ENCODE assay signal across 10 cellular contexts in the genomic region with DNA sequence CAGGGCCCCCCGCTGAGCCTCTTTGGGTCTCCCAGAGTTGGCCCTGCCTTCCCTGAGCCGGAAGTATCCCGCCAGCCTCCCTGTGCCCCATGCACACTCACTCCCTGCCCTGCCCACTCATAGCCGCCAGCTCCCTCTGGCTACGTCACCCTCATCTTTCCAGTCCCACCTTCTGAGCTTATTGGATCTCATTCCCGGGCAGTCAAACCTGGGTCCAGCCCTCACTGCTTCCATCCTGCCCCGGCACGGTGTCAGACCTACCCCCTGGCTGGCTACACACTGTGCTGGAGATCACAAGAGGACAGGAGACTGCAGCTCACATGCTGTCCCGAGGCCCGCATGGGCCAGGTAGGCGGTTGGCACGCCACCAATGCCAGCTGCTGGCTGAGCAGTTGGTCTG.
"Had no signal": no experiment of that assay in that cellular context is flagged by ENCODE, and none has a peak within 500 bp of the region (broad histone marks: within the 10 kb centered on the region; RNA-seq: fewer than 3 reads in every experiment).

No MANE protein-coding gene starts in this region.

- H3K27ac ChIP-seq: brain microvascular endothelial cell, epithelial cell of prostate, gastrocnemius medialis, transverse colon had no signal

- H3K4me1 ChIP-seq: gastrocnemius medialis, transverse colon had no signal

- H3K4me3 ChIP-seq: gastrocnemius medialis, transverse colon had no signal

- DNase-seq: activated CD4-positive, alpha-beta T cell treated with anti-CD3 and anti-CD28 coated beads, Interleukin-2, amount 50 U/mL, for 4 hours; activated naive CD4-positive, alpha-beta T cell; activated naive CD8-positive, alpha-beta T cell treated with anti-CD3 and anti-CD28 coated beads, Interleukin-2, amount 10 ng/mL, durations not matched to agents 7 days and 5 days; activated T-cell treated with anti-CD3 and anti-CD28 coated beads for 4 hours; brain microvascular endothelial cell; effector memory CD8-positive, alpha-beta T cell; gastrocnemius medialis; stimulated activated naive CD4-positive, alpha-beta T cell; transverse colon had no signal

- H3K9me3 ChIP-seq: gastrocnemius medialis, transverse colon had no signal

- H3K27me3 ChIP-seq: brain microvascular endothelial cell, transverse colon had no signal

- H3K36me3 ChIP-seq: brain microvascular endothelial cell, gastrocnemius medialis, transverse colon had no signal

- ATAC-seq: effector memory CD8-positive, alpha-beta T cell; gastrocnemius medialis had no signal
